Comparison of ENCODE assay signal across 13 cellular contexts in genomic region chr17:73316919-73317505, GRCh38. TPM values are rescaled to one million over a fixed set of nuclear protein-coding genes. Genes with fewer than 3 reads are reported as not detected.
DNase-seq lines count a peak whose midpoint lies in the region; ATAC-seq, FAIRE-seq and TF ChIP-seq lines count a peak whose summit lies in the region.
"Had no signal": no experiment of that assay in that cellular context is flagged by ENCODE, and none has a peak within 500 bp of the region (broad histone marks: within the 10 kb centered on the region; RNA-seq: fewer than 3 reads in every experiment).

No MANE protein-coding gene starts in this region.

- POLR2A ChIA-PET in K562 (lab: Yijun Ruan, JAX) = interaction anchor here (0.5 to 1.5 kb wide), 4 partner anchors 11 to 162 kb away, joined by 3 to 5 read pairs (median 4); no protein-coding TSS in a partner anchor
- POLR2A ChIA-PET in CD8-positive, alpha-beta memory T cell (lab: Charles Lee) = no interaction called here

- in situ Hi-C loops in K562 (cut with MboI) = no loop called here

- peaks cover 5% of the 10 kb centered on the region for H3F3A ChIP-seq in smooth muscle cell (ENCODE audit: low read depth)

- peak overlapping the region in 1 of 7 donors; percentile 34 for H3K4me3 Mint-ChIP-seq in CD8-positive, alpha-beta memory T cell

- H3K27me3 ChIP-seq in K562 (ENCODE audit: control insufficient read depth in 2 of 2, insufficient read depth in 2 of 2, low read length in 2 of 2) (no peaks in the 10 kb centered on the region), smooth muscle cell (ENCODE audit: low read depth) (no peaks in the 10 kb centered on the region), SJCRH30 (no peaks in the 10 kb centered on the region)
- no peaks in the 10 kb centered on the region for H3K27me3 ChIP-seq in CD8-positive, alpha-beta memory T cell (ENCODE audit: insufficient read depth, low read length, poor library complexity, severe bottlenecking)

- no peak for TF ChIP-seq RAD21 in K562 (CRISPR knock-in tag; conservative IDR thresholded peaks at IDR 0.05 in 1 of 2, IDR thresholded peaks at IDR 0.05 in 1 of 2)

- no peaks in the 10 kb centered on the region for H3K9me3 ChIP-seq in K562 (replicated peaks; ENCODE audit: control insufficient read depth, insufficient read depth, low read depth, low read length)
- H3K9me3 ChIP-seq in smooth muscle cell (replicated peaks; ENCODE audit: low read depth) = no peaks in the 10 kb centered on the region
- no peaks in the 10 kb centered on the region for H3K9me3 ChIP-seq in SJCRH30 (replicated peaks)
- H3K9me3 ChIP-seq in CD8-positive, alpha-beta memory T cell (ENCODE audit: low read length) = no peaks in the 10 kb centered on the region

- H3K36me3 ChIP-seq in K562 (ENCODE audit: control insufficient read depth, insufficient read depth, low read length) (no peaks in the 10 kb centered on the region), smooth muscle cell (ENCODE audit: low read depth) (no peaks in the 10 kb centered on the region), SJCRH30 (no peaks in the 10 kb centered on the region)
- no peaks in the 10 kb centered on the region for H3K36me3 ChIP-seq in CD8-positive, alpha-beta memory T cell (ENCODE audit: insufficient read depth, low read length)

- H3K9me1 ChIP-seq in K562 (ENCODE audit: control insufficient read depth, insufficient read depth, low read length) = peaks cover 3% of the 10 kb centered on the region

- TF ChIP-seq CTCF in K562 (IDR thresholded peaks at IDR 0.05 in 2 of 3, conservative IDR thresholded peaks at IDR 0.05 in 1 of 3; ENCODE audit: insufficient read depth in 2 of 3, low read depth in 1 of 3, low read length in 3 of 3) (no peak), smooth muscle cell (IDR thresholded peaks at IDR 0.05; ENCODE audit: borderline replicate concordance, insufficient read depth, poor library complexity, severe bottlenecking) (no peak)

- no peaks in the 10 kb centered on the region for H4K20me1 ChIP-seq in K562 (replicated peaks; ENCODE audit: control insufficient read depth, insufficient read depth, low read length)
- no peaks in the 10 kb centered on the region for H4K20me1 ChIP-seq in smooth muscle cell (ENCODE audit: low read depth)

- H3K4me3 ChIP-seq in K562 (no peak overlapping the region), smooth muscle cell (no peak overlapping the region), SJCRH30 (no peak overlapping the region)
- no peak overlapping the region for H3K4me3 ChIP-seq in CD8-positive, alpha-beta memory T cell (ENCODE audit: low read length)

- no peak overlapping the region for H3K27ac Mint-ChIP-seq in CD8-positive, alpha-beta memory T cell

- H3K4me1 ChIP-seq in K562 (replicated peaks in 1 of 2; ENCODE audit: control insufficient read depth in 2 of 2, insufficient read depth in 2 of 2, low read length in 2 of 2) = peaks cover 18 to 19% of the 10 kb centered on the region in 2 experiments
- H3K4me1 ChIP-seq in smooth muscle cell (ENCODE audit: low read depth) = peaks cover 7% of the 10 kb centered on the region
- peaks cover 12% of the 10 kb centered on the region; the same call in 1 of the 2 replicates for H3K4me1 ChIP-seq in SJCRH30
- H3K4me1 ChIP-seq in CD8-positive, alpha-beta memory T cell (ENCODE audit: insufficient read depth, low read length) = no peaks in the 10 kb centered on the region

- FAIRE-seq in K562 (lab: Jason Lieb, UNC) = no peak
- FAIRE-seq: A204.1, colon had no signal

- DNase-seq in NCI-H345 (lab: John Stamatoyannopoulos, UW) (peak; percentile 22), NCI-H345 treated with DMSO at 0.1 percent for 48 hours (lab: John Stamatoyannopoulos, UW; ENCODE audit: unreplicated experiment) (no peak), K562 (ENCODE audit: extremely low read depth in 1 of 4, low spot score in 3 of 4) (no peak), smooth muscle cell (lab: John Stamatoyannopoulos, UW; ENCODE audit: unreplicated experiment) (no peak), SJCRH30 (no peak), NCI-H1105 treated with DMSO at 0.1 percent for 48 hours (lab: John Stamatoyannopoulos, UW) (no peak)
- DNase-seq in CD8-positive, alpha-beta memory T cell = no peak
- DNase-seq: activated T-cell treated with anti-CD3 and anti-CD28 coated beads, Interleukin-2, amount 50 U/mL, for 48 hours; NCI-H2227 treated with DMSO at 0.1 percent for 48 hours had no signal

- no peak overlapping the region for H3K4me2 ChIP-seq in K562 (ENCODE audit: insufficient read depth, low read length)
- peak overlapping the region; percentile 32 for H3K4me2 ChIP-seq in smooth muscle cell

- no peak for TF ChIP-seq EP300 in K562 (IDR thresholded peaks at IDR 0.05; ENCODE audit: low read length)

- WGBS in K562 (ENCODE audit: insufficient coverage, low coverage, missing lambda C conversion rate) = 40% methylated on average over 8 of the region's 8 CpGs
- WGBS in smooth muscle cell (ENCODE audit: low lambda C conversion rate) = 64% methylated on average over 8 of the region's 8 CpGs

- ATAC-seq in HG02943 (IDR thresholded peaks at IDR 0.05; ENCODE audit: low read depth, unreplicated experiment) (peak; percentile 53), K562 (no peak)

- no peaks in the 10 kb centered on the region for H3K27me3 Mint-ChIP-seq in CD8-positive, alpha-beta memory T cell

- H3K27ac ChIP-seq in K562 (ENCODE audit: extremely low read depth, low read depth, low read length) = no peak overlapping the region
- no peak overlapping the region for H3K27ac ChIP-seq in smooth muscle cell (ENCODE audit: low read depth)
- H3K27ac ChIP-seq in SJCRH30 = no peak overlapping the region
- no peak overlapping the region for H3K27ac ChIP-seq in CD8-positive, alpha-beta memory T cell (ENCODE audit: low read depth, low read length)

- H3K79me2 ChIP-seq in K562 (ENCODE audit: control insufficient read depth, insufficient read depth, low read length) (no peaks in the 10 kb centered on the region), smooth muscle cell (ENCODE audit: low read depth) (no peaks in the 10 kb centered on the region)

- intact Hi-C loops in K562 (cut with micrococcal nuclease) = no loop called here

- no peak for TF ChIP-seq POLR2A in K562 (conservative IDR thresholded peaks at IDR 0.05)

- no peaks in the 10 kb centered on the region for H3K9me3 Mint-ChIP-seq in CD8-positive, alpha-beta memory T cell

- H3K36me3 Mint-ChIP-seq in CD8-positive, alpha-beta memory T cell = no peaks in the 10 kb centered on the region

- no TSS peak for BruUV-seq in K562 (replicated peaks; lab: Mats Ljungman, UMichigan)

- H3K9ac ChIP-seq in K562 (ENCODE audit: insufficient read depth in 1 of 2, low read depth in 2 of 2, low read length in 2 of 2) (peak overlapping the region in 1 of 2 experiments; percentile 52; a peak in 1 of 4 replicates), smooth muscle cell (ENCODE audit: low read depth) (no peak overlapping the region)

- peak overlapping the region; percentile 54 for H2AFZ ChIP-seq in K562 (ENCODE audit: low read depth, low read length)
- no peak overlapping the region for H2AFZ ChIP-seq in smooth muscle cell (ENCODE audit: low read depth)

- CTCF ChIA-PET in K562 (lab: Yijun Ruan, JAX; ENCODE audit: low intra/inter-chr PET ratio) = no interaction called here
- CTCF ChIA-PET in CD8-positive, alpha-beta memory T cell (lab: Charles Lee) = no interaction called here

- H3K4me1 Mint-ChIP-seq in CD8-positive, alpha-beta memory T cell = peaks cover 0 to 4% (median 4%) of the 10 kb centered on the region in 3 donors

RNA-seq across cellular contexts. Expression of gene CDC42EP4, which starts 5.2 kb away (rescaled TPM):
- total RNA-seq in K562 (2011; cell fraction: chromatin; rRNA removed; ENCODE audit: low replicate concordance) = 19.6 and 53.2 TPM in 2 replicates
- 40.4 and 45.0 TPM in 2 replicates for total RNA-seq in K562 (2011; cell fraction: nucleolus; rRNA removed)
- 28.5 and 29.0 TPM in 2 replicates for total RNA-seq in K562 (2011; cell fraction: nucleoplasm; rRNA removed)
- 16.1 and 19.9 TPM in 2 replicates for total RNA-seq in K562 (2014; rRNA removed)
- 7.4 and 8.0 TPM in 2 replicates for total RNA-seq in K562 (2014; rRNA removed; fragmentation: Illumina TruSeq; extraction: Trizol)
- total RNA-seq in K562 (2015; rRNA removed; fragmentation: Illumina TruSeq; extraction: Trizol) = 15.9 TPM in 2 replicates
- total RNA-seq in K562 (2021) = 20.4 and 20.8 TPM in 2 replicates
- polyA plus RNA-seq in K562 (2011; rRNA removed) = 8.8 and 12.3 TPM in 2 replicates
- 9.2 and 35.2 TPM in 2 replicates for polyA plus RNA-seq in K562 (2011; cell fraction: cytosol; rRNA removed)
- polyA plus RNA-seq in K562 (2011; cell fraction: nucleus; rRNA removed) = 9.0 and 12.0 TPM in 2 replicates
- polyA plus RNA-seq in K562 (2012) = 19.2 and 20.7 TPM in 2 replicates
- 10.2 and 15.3 TPM in 2 replicates for polyA plus RNA-seq in K562 (2014; fragmentation: Illumina TruSeq; extraction: Trizol)
- 1 to 10 TPM in 1 of 2 experiments, under 1 TPM in 1; 0.65 to 1.1 TPM for polyA plus RNA-seq in K562 (2014; fragmentation: Nextera tagmentation; extraction: Ambion mirVana)
- polyA plus RNA-seq in K562 (2014; rRNA removed) = 13.3 and 13.4 TPM in 2 replicates
- 7.4 and 13.8 TPM in 2 replicates for polyA minus RNA-seq in K562 (2011; rRNA and poly(A)+ RNA removed)
- 14.7 and 19.6 TPM in 2 replicates for polyA minus RNA-seq in K562 (2011; cell fraction: cytosol; rRNA and poly(A)+ RNA removed)
- 19.3 and 19.4 TPM in 2 replicates for polyA minus RNA-seq in K562 (2011; cell fraction: nucleus; rRNA and poly(A)+ RNA removed)
- 13.4 and 15.1 TPM in 2 replicates for total RNA-seq in smooth muscle cell
- polyA plus RNA-seq in smooth muscle cell = 21.2 and 21.4 TPM in 2 replicates
- total RNA-seq in SJCRH30 (2014; rRNA removed; shearing (Covaris generic)) = 21.7 and 22.2 TPM in 2 replicates
- under 1 TPM; 0.47 to 0.55 TPM for total RNA-seq in CD8-positive, alpha-beta memory T cell
- 0.29 TPM for polyA plus RNA-seq in CD8-positive, alpha-beta memory T cell

RNA-seq across cellular contexts. Expression of gene CPSF4L, which starts 55.3 kb away (rescaled TPM):
- total RNA-seq in K562 (2011; cell fraction: chromatin; rRNA removed; ENCODE audit: low replicate concordance) = not detected in 2 replicates
- total RNA-seq in K562 (2011; cell fraction: nucleolus; rRNA removed) = not detected in 2 replicates
- total RNA-seq in K562 (2011; cell fraction: nucleoplasm; rRNA removed) = not detected in 2 replicates
- total RNA-seq in K562 (2014; rRNA removed) (not detected in 2 replicates), K562 (2014; rRNA removed; fragmentation: Illumina TruSeq; extraction: Trizol) (not detected in 2 replicates), K562 (2015; rRNA removed; fragmentation: Illumina TruSeq; extraction: Trizol) (not detected in 2 replicates), K562 (2021) (not detected in 2 replicates), smooth muscle cell (not detected in 2 replicates)
- polyA plus RNA-seq in K562 (2011; rRNA removed) (not detected in 2 replicates), K562 (2014; fragmentation: Illumina TruSeq; extraction: Trizol) (not detected in 2 replicates), K562 (2014; fragmentation: Nextera tagmentation; extraction: Ambion mirVana) (not detected), K562 (2014; rRNA removed) (not detected in 2 replicates), smooth muscle cell (0.30 TPM in 1 of 2 replicates, not detected in the other)
- not detected in 2 replicates for polyA plus RNA-seq in K562 (2011; cell fraction: cytosol; rRNA removed)
- polyA plus RNA-seq in K562 (2011; cell fraction: nucleus; rRNA removed) = 0.08 TPM in 1 of 2 replicates, not detected in the other
- polyA plus RNA-seq in K562 (2012) = not detected in 2 replicates
- polyA minus RNA-seq in K562 (2011; rRNA and poly(A)+ RNA removed) = not detected in 2 replicates
- not detected in 2 replicates for polyA minus RNA-seq in K562 (2011; cell fraction: cytosol; rRNA and poly(A)+ RNA removed)
- polyA minus RNA-seq in K562 (2011; cell fraction: nucleus; rRNA and poly(A)+ RNA removed) = not detected in 2 replicates
- not detected in 2 replicates for total RNA-seq in SJCRH30 (2014; rRNA removed; shearing (Covaris generic))
- total RNA-seq in CD8-positive, alpha-beta memory T cell = not detected
- polyA plus RNA-seq in CD8-positive, alpha-beta memory T cell = not detected
- total RNA-seq: T-helper 2 cell treated with Interferon-gamma antibody and Interleukin-4, amounts not matched to agents 100 ng/mL and 5 ng/mL, for 36 hours had no signal
